In genomic region chr3:32143849-32144757, GRCh38 we compare ENCODE assay signal across 8 cellular contexts. TPM values are rescaled to one million over a fixed set of nuclear protein-coding genes. Genes with fewer than 3 reads are reported as not detected.
DNase-seq lines count a peak whose midpoint lies in the region; ATAC-seq, FAIRE-seq and TF ChIP-seq lines count a peak whose summit lies in the region.

No MANE protein-coding gene starts in this region.

- peak; percentile 84 for ATAC-seq in K562

- no peak for TF ChIP-seq EP300 in K562 (IDR thresholded peaks at IDR 0.05; ENCODE audit: low read length)

- no peak for TF ChIP-seq POLR2A in K562 (conservative IDR thresholded peaks at IDR 0.05)

- peaks cover 0 to 24% of the 10 kb centered on the region in 2 experiments; a peak in 3 of 5 replicates for H3K4me1 ChIP-seq in K562 (replicated peaks in 1 of 2; ENCODE audit: control insufficient read depth in 2 of 2, insufficient read depth in 2 of 2, low read length in 2 of 2)
- 0 out of 2 replicates have a peak, but pooled peaks cover 1% of the 10 kb centered on the region for H3K4me1 ChIP-seq in iPS DF 6.9 (ENCODE audit: control insufficient read depth, insufficient read depth, low read length)

- H3K27ac ChIP-seq in K562 (ENCODE audit: extremely low read depth, low read depth, low read length) (no peak overlapping the region), iPS DF 6.9 (ENCODE audit: low read length) (no peak overlapping the region)

- WGBS in K562 (ENCODE audit: insufficient coverage, low coverage, missing lambda C conversion rate): 57% methylated on average over 11 of the region's 11 CpGs
- WGBS in iPS DF 6.9 (ENCODE audit: insufficient coverage, insufficient read length): no CpG with 5 or more reads among the region's 11 CpGs

- in situ Hi-C loops in K562 (cut with MboI): no loop called here

- peak; percentile 74 to 92 (median 78) for TF ChIP-seq CTCF in K562 (IDR thresholded peaks at IDR 0.05 in 2 of 3, conservative IDR thresholded peaks at IDR 0.05 in 1 of 3; ENCODE audit: insufficient read depth in 2 of 3, low read depth in 1 of 3, low read length in 3 of 3)

- peak; percentile 82 to 88 for TF ChIP-seq RAD21 in K562 (CRISPR knock-in tag; conservative IDR thresholded peaks at IDR 0.05 in 1 of 2, IDR thresholded peaks at IDR 0.05 in 1 of 2)

- peak; percentile 97 for FAIRE-seq in K562 (lab: Jason Lieb, UNC)

- H3K4me3 ChIP-seq in K562: no peak overlapping the region
- H3K4me3 ChIP-seq in iPS DF 6.9 (ENCODE audit: low read length): no peak overlapping the region

- peak; percentile 67 for DNase-seq in ELF-1 (ENCODE audit: low read depth, low spot score)
- DNase-seq in GOT3 (lab: John Stamatoyannopoulos, UW): peak; percentile 15
- peak; percentile 36 for DNase-seq in NCI-H1105 (lab: John Stamatoyannopoulos, UW)
- peak; percentile 81 for DNase-seq in SW480 (ENCODE audit: low spot score)
- peak; percentile 70 to 80 (median 74) for DNase-seq in K562 (ENCODE audit: extremely low read depth in 1 of 4, low spot score in 3 of 4)
- peak; percentile 73 for DNase-seq in iPS DF 6.9 (ENCODE audit: low read depth, low spot score)
- DNase-seq in stimulated activated CD4-positive, alpha-beta T cell treated with anti-CD3 and anti-CD28 coated beads, Interleukin-1b, Interleukin-23, amount 100 ng/mL, for 1 hour (ENCODE audit: low read depth in 2 of 2): peak; percentile 2 to 10
- DNase-seq in NCI-H187 treated with DMSO at 0.1 percent for 48 hours (lab: John Stamatoyannopoulos, UW): no peak

- H4K20me1 ChIP-seq in K562 (replicated peaks; ENCODE audit: control insufficient read depth, insufficient read depth, low read length): no peaks in the 10 kb centered on the region

- H3K9me3 ChIP-seq in K562 (replicated peaks; ENCODE audit: control insufficient read depth, insufficient read depth, low read depth, low read length) (no peaks in the 10 kb centered on the region), iPS DF 6.9 (ENCODE audit: control insufficient read depth, insufficient read depth, low read length) (no peaks in the 10 kb centered on the region)

- CTCF ChIA-PET in K562 (lab: Yijun Ruan, JAX; ENCODE audit: low intra/inter-chr PET ratio): interaction anchor here (2.8 kb wide), 1 partner anchor 125 kb away, joined by 17 read pairs; no protein-coding TSS in a partner anchor

- H3K79me2 ChIP-seq in K562 (ENCODE audit: control insufficient read depth, insufficient read depth, low read length): no peaks in the 10 kb centered on the region

- no peak overlapping the region for H2AFZ ChIP-seq in K562 (ENCODE audit: low read depth, low read length)

- H3K9me1 ChIP-seq in K562 (ENCODE audit: control insufficient read depth, insufficient read depth, low read length): no peaks in the 10 kb centered on the region

- intact Hi-C loops in K562 (cut with micrococcal nuclease): loop anchor here (1.0 kb wide), 1 partner anchor 125 kb away; no protein-coding TSS in a partner anchor

- no peaks in the 10 kb centered on the region for H3K27me3 ChIP-seq in K562 (ENCODE audit: control insufficient read depth in 2 of 2, insufficient read depth in 2 of 2, low read length in 2 of 2)
- no peaks in the 10 kb centered on the region for H3K27me3 ChIP-seq in iPS DF 6.9 (ENCODE audit: control insufficient read depth, insufficient read depth, low read length)

- H3K9ac ChIP-seq in K562 (ENCODE audit: insufficient read depth in 1 of 2, low read depth in 2 of 2, low read length in 2 of 2): no peak overlapping the region

- POLR2A ChIA-PET in K562 (lab: Yijun Ruan, JAX): interaction anchor here (1.5 kb wide), 1 partner anchor 15 kb away, joined by 3 read pairs; no protein-coding TSS in a partner anchor

- no TSS peak for BruUV-seq in K562 (replicated peaks; lab: Mats Ljungman, UMichigan)

- no peak overlapping the region for H3K4me2 ChIP-seq in K562 (ENCODE audit: insufficient read depth, low read length)

- H3K36me3 ChIP-seq in K562 (ENCODE audit: control insufficient read depth, insufficient read depth, low read length) (no peaks in the 10 kb centered on the region; the same call in 2 of the 3 replicates), iPS DF 6.9 (ENCODE audit: control insufficient read depth, insufficient read depth, low read length) (no peaks in the 10 kb centered on the region)

TF ChIP-seq in K562, 482 proteins besides CTCF, POLR2A, EP300 and RAD21 (continues in another document):
- TF ChIP-seq, protein P1, sequence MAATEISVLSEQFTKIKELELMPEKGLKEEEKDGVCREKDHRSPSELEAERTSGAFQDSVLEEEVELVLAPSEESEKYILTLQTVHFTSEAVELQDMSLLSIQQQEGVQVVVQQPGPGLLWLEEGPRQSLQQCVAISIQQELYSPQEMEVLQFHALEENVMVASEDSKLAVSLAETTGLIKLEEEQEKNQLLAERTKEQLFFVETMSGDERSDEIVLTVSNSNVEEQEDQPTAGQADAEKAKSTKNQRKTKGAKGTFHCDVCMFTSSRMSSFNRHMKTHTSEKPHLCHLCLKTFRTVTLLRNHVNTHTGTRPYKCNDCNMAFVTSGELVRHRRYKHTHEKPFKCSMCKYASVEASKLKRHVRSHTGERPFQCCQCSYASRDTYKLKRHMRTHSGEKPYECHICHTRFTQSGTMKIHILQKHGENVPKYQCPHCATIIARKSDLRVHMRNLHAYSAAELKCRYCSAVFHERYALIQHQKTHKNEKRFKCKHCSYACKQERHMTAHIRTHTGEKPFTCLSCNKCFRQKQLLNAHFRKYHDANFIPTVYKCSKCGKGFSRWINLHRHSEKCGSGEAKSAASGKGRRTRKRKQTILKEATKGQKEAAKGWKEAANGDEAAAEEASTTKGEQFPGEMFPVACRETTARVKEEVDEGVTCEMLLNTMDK (IDR thresholded peaks at IDR 0.05; ENCODE audit: borderline replicate concordance, insufficient read depth, low read depth, low read length, poor library complexity, severe bottlenecking): no peak
- TF ChIP-seq BRD4 (IDR thresholded peaks at IDR 0.05): no peak

RNA-seq across cellular contexts. Expression of gene GPD1L, which starts 37.7 kb away (rescaled TPM):
- 4.3 TPM in 2 replicates for total RNA-seq in K562 (2011; cell fraction: chromatin; rRNA removed; ENCODE audit: low replicate concordance)
- total RNA-seq in K562 (2011; cell fraction: nucleolus; rRNA removed): 1.6 and 2.2 TPM in 2 replicates
- total RNA-seq in K562 (2011; cell fraction: nucleoplasm; rRNA removed): 2.6 and 4.7 TPM in 2 replicates
- 11.1 and 17.3 TPM in 2 replicates for total RNA-seq in K562 (2014; rRNA removed)
- total RNA-seq in K562 (2014; rRNA removed; fragmentation: Illumina TruSeq; extraction: Trizol): 13.6 and 14.1 TPM in 2 replicates
- total RNA-seq in K562 (2015; rRNA removed; fragmentation: Illumina TruSeq; extraction: Trizol): 12.2 and 13.8 TPM in 2 replicates
- total RNA-seq in K562 (2021): 12.3 and 14.7 TPM in 2 replicates
- 4.9 and 10.2 TPM in 2 replicates for polyA plus RNA-seq in K562 (2011; rRNA removed)
- polyA plus RNA-seq in K562 (2011; cell fraction: cytosol; rRNA removed): 3.6 and 3.7 TPM in 2 replicates
- polyA plus RNA-seq in K562 (2011; cell fraction: nucleus; rRNA removed): 2.3 and 3.5 TPM in 2 replicates
- 9.7 and 14.9 TPM in 2 replicates for polyA plus RNA-seq in K562 (2012)
- 12.3 and 14.2 TPM in 2 replicates for polyA plus RNA-seq in K562 (2014; fragmentation: Illumina TruSeq; extraction: Trizol)
- polyA plus RNA-seq in K562 (2014; fragmentation: Nextera tagmentation; extraction: Ambion mirVana): 1 to 10 TPM; 1.6 to 4.0 TPM
- polyA plus RNA-seq in K562 (2014; rRNA removed): 9.9 and 10.2 TPM in 2 replicates
- 6.3 and 10.9 TPM in 2 replicates for polyA minus RNA-seq in K562 (2011; rRNA and poly(A)+ RNA removed)
- polyA minus RNA-seq in K562 (2011; cell fraction: cytosol; rRNA and poly(A)+ RNA removed): 1.7 and 5.5 TPM in 2 replicates
- polyA minus RNA-seq in K562 (2011; cell fraction: nucleus; rRNA and poly(A)+ RNA removed): 1.3 and 1.4 TPM in 2 replicates
